Comparison of ENCODE assay signal across 15 cellular contexts in genomic region chr7:100152937-100153666, GRCh38. TPM values are rescaled to one million over a fixed set of nuclear protein-coding genes. Genes with fewer than 3 reads are reported as not detected.
DNase-seq lines count a peak whose midpoint lies in the region; ATAC-seq and TF ChIP-seq lines count a peak whose summit lies in the region.
"Had no signal": no experiment of that assay in that cellular context is flagged by ENCODE, and none has a peak within 500 bp of the region (broad histone marks: within the 10 kb centered on the region; RNA-seq: fewer than 3 reads in every experiment).

No MANE protein-coding gene starts in this region.

- H3K27ac Mint-ChIP-seq in CD4-positive, alpha-beta memory T cell = peak overlapping the region in 4 of 7 donors; percentile 61 to 84 (median 68)
- peak overlapping the region; percentile 72 for H3K27ac Mint-ChIP-seq in activated B cell treated with CpG ODN at 0.5 μM for 24 hours
- peak overlapping the region; percentile 62 for H3K27ac Mint-ChIP-seq in memory B cell

- ATAC-seq in activated B cell treated with CpG ODN at 0.5 μM for 24 hours (ENCODE audit: low read depth) = no peak
- no peak for ATAC-seq in memory B cell (ENCODE audit: low read depth)
- ATAC-seq in Right ventricle myocardium superior (ENCODE audit: poor library complexity) = no peak
- ATAC-seq in GM19397 (IDR thresholded peaks at IDR 0.05; ENCODE audit: unreplicated experiment) = no peak
- ATAC-seq: foreskin keratinocyte had no signal

- no peak for TF ChIP-seq CTCF in A673 (conservative IDR thresholded peaks at IDR 0.05; ENCODE audit: low read depth, low read length)
- no peak for TF ChIP-seq CTCF in activated B cell treated with CpG ODN at 0.5 μM for 24 hours (IDR thresholded peaks at IDR 0.05)

- H3K27ac ChIP-seq in A673 (ENCODE audit: low read depth, low read length, poor library complexity, severe bottlenecking) = no peak overlapping the region
- no peak overlapping the region for H3K27ac ChIP-seq in CD4-positive, alpha-beta memory T cell (ENCODE audit: low read depth, low read length)
- H3K27ac ChIP-seq: foreskin keratinocyte had no signal

- CTCF ChIA-PET in A673 (lab: Charles Lee) (no interaction called here), activated B cell treated with CpG ODN at 0.5 μM for 24 hours (lab: Charles Lee) (interaction anchor here (1.0 kb wide), 1 partner anchor 192 kb away, joined by 3 read pairs; no protein-coding TSS in a partner anchor)
- CTCF ChIA-PET in CD4-positive, alpha-beta memory T cell (lab: Charles Lee; ENCODE audit: partially characterized antibody) = no interaction called here

- DNase-seq in A673 (ENCODE audit: low spot score) (peak; percentile 2), activated B cell treated with CpG ODN at 0.5 μM for 24 hours (no peak), memory B cell (ENCODE audit: low spot score in 2 of 2) (no peak), posterior vena cava (ENCODE audit: low spot score) (no peak), Right ventricle myocardium superior (no peak), ACHN (no peak)
- DNase-seq in CD4-positive, alpha-beta memory T cell = no peak
- DNase-seq: activated CD4-positive, CD25-positive, alpha-beta regulatory T cell treated with anti-CD3 and anti-CD28 coated beads, Interleukin-2, amount 50 U/mL, for 72 hours; C1 segment of cervical spinal cord; cerebellar nuclear complex; DND-41; foreskin keratinocyte; NCI-H2029 had no signal

- in situ Hi-C loops in ACHN (cut with HindIII; ENCODE audit: low pct_ligation_motif_present, low pct_unique_long_range_greater_than_20kb, low sequenced_read_pairs) = no loop called here

- H3K36me3 ChIP-seq in A673 (ENCODE audit: insufficient read depth, low read length, poor library complexity, severe bottlenecking) = peaks cover 25% of the 10 kb centered on the region
- H3K36me3 ChIP-seq in CD4-positive, alpha-beta memory T cell (ENCODE audit: insufficient read depth, low read length) = peaks cover 36% of the 10 kb centered on the region

- POLR2A ChIA-PET in A673 (lab: Charles Lee; ENCODE audit: low non-redundant PET) = no interaction called here
- POLR2A ChIA-PET in CD4-positive, alpha-beta memory T cell (lab: Charles Lee; ENCODE audit: partially characterized antibody) = interaction anchor here (6.5 kb wide), 1 partner anchor 13 kb away, joined by 95 read pairs; the partner anchor contains the start of gene GAL3ST4
- POLR2A ChIA-PET in activated B cell treated with CpG ODN at 0.5 μM for 24 hours (lab: Charles Lee) = interaction anchor here (0.7 to 1.9 kb wide), 2 partner anchors 18 to 50 kb away, joined by 5 to 7 read pairs; no protein-coding TSS in a partner anchor

- no peak overlapping the region for H3K4me3 ChIP-seq in A673 (ENCODE audit: low read depth, low read length, poor library complexity, severe bottlenecking)
- no peak overlapping the region for H3K4me3 ChIP-seq in CD4-positive, alpha-beta memory T cell (ENCODE audit: low read length in 2 of 2)
- H3K4me3 ChIP-seq: suprapubic skin had no signal

- peak overlapping the region in 1 of 8 donors; percentile 15 for H3K4me3 Mint-ChIP-seq in CD4-positive, alpha-beta memory T cell
- H3K4me3 Mint-ChIP-seq in activated B cell treated with CpG ODN at 0.5 μM for 24 hours (no peak overlapping the region), memory B cell (no peak overlapping the region)

- H3K9me3 Mint-ChIP-seq in CD4-positive, alpha-beta memory T cell = peaks cover 0 to 6% (median 0%) of the 10 kb centered on the region in 8 donors
- H3K9me3 Mint-ChIP-seq in activated B cell treated with CpG ODN at 0.5 μM for 24 hours (no peaks in the 10 kb centered on the region), memory B cell (no peaks in the 10 kb centered on the region)

- H3K27me3 ChIP-seq in A673 (replicated peaks; ENCODE audit: insufficient read depth, low read depth, low read length, poor library complexity) = no peaks in the 10 kb centered on the region
- H3K27me3 ChIP-seq in CD4-positive, alpha-beta memory T cell (ENCODE audit: insufficient read depth, low read length) = no peaks in the 10 kb centered on the region
- H3K27me3 ChIP-seq: foreskin keratinocyte, suprapubic skin had no signal

- no peaks in the 10 kb centered on the region for H3K27me3 Mint-ChIP-seq in CD4-positive, alpha-beta memory T cell
- H3K27me3 Mint-ChIP-seq in activated B cell treated with CpG ODN at 0.5 μM for 24 hours (no peaks in the 10 kb centered on the region), memory B cell (no peaks in the 10 kb centered on the region)

- no TSS peak for BruUV-seq in A673 (replicated peaks; lab: Mats Ljungman, UMichigan)

- peaks cover 32 to 74% (median 54%) of the 10 kb centered on the region in 4 donors for H3K4me1 Mint-ChIP-seq in CD4-positive, alpha-beta memory T cell
- H3K4me1 Mint-ChIP-seq in activated B cell treated with CpG ODN at 0.5 μM for 24 hours (peaks cover 73% of the 10 kb centered on the region), memory B cell (peaks cover 40% of the 10 kb centered on the region)

- intact Hi-C loops in A673 (cut with micrococcal nuclease; ENCODE audit: unreplicated experiment) (no loop called here), activated B cell treated with CpG ODN at 0.5 μM for 24 hours (cut with micrococcal nuclease) (no loop called here), posterior vena cava (cut with DNase I) (no loop called here), Right ventricle myocardium superior (cut with DNase I) (no loop called here)
- intact Hi-C loops in CD4-positive, alpha-beta memory T cell (cut with micrococcal nuclease) = no loop called here

- H3K36me3 Mint-ChIP-seq in CD4-positive, alpha-beta memory T cell = peaks cover 17 to 57% of the 10 kb centered on the region in 2 donors
- H3K36me3 Mint-ChIP-seq in activated B cell treated with CpG ODN at 0.5 μM for 24 hours (ENCODE audit: low read depth) (peaks cover 62% of the 10 kb centered on the region), memory B cell (peaks cover 20% of the 10 kb centered on the region)

- H3K4me1 ChIP-seq in A673 (ENCODE audit: insufficient read depth, low read length, poor library complexity, severe bottlenecking) = peaks cover 20% of the 10 kb centered on the region
- H3K4me1 ChIP-seq in CD4-positive, alpha-beta memory T cell (ENCODE audit: insufficient read depth, low read length) = peaks cover 70% of the 10 kb centered on the region

- H3K9me3 ChIP-seq in A673 (ENCODE audit: low read depth, low read length, poor library complexity, severe bottlenecking) = no peaks in the 10 kb centered on the region
- H3K9me3 ChIP-seq in CD4-positive, alpha-beta memory T cell (ENCODE audit: control insufficient read depth in 1 of 2, low read length in 2 of 2) = no peaks in the 10 kb centered on the region
- H3K9me3 ChIP-seq: suprapubic skin had no signal

RNA-seq across cellular contexts. Expression of gene LAMTOR4, which starts 4.4 kb away (rescaled TPM):
- total RNA-seq in A673 (2021) = 84.5 and 90.4 TPM in 2 replicates
- total RNA-seq in CD4-positive, alpha-beta memory T cell = 100 to 1,000 TPM; 178 to 189 TPM
- polyA plus RNA-seq in CD4-positive, alpha-beta memory T cell = 100 to 1,000 TPM; 423 to 501 TPM
- 151 and 161 TPM in 2 replicates for total RNA-seq in activated B cell treated with CpG ODN at 0.5 μM for 24 hours
- total RNA-seq in posterior vena cava = 10 to 100 TPM; 72.6 to 91.6 TPM
- 121 TPM for total RNA-seq in Right ventricle myocardium superior

RNA-seq across cellular contexts. Expression of gene TRAPPC14, which starts 5.4 kb away (rescaled TPM):
- total RNA-seq in A673 (2021) (22.6 and 25.7 TPM in 2 replicates), activated B cell treated with CpG ODN at 0.5 μM for 24 hours (55.7 and 65.3 TPM in 2 replicates), posterior vena cava (10 to 100 TPM; 11.2 to 13.3 TPM), Right ventricle myocardium superior (7.5 TPM)
- total RNA-seq in CD4-positive, alpha-beta memory T cell = 10 to 100 TPM; 68.7 to 73.0 TPM
- polyA plus RNA-seq in CD4-positive, alpha-beta memory T cell = 1 to 10 TPM; 1.4 to 5.5 TPM

RNA-seq across cellular contexts. Expression of gene GAL3ST4, which starts 15.3 kb away (rescaled TPM):
- total RNA-seq in A673 (2021) (3.2 and 3.5 TPM in 2 replicates), activated B cell treated with CpG ODN at 0.5 μM for 24 hours (0.10 and 1.2 TPM in 2 replicates), posterior vena cava (10 to 100 TPM in 1 of 2 donors, 1 to 10 TPM in 1; 6.2 to 11.2 TPM), Right ventricle myocardium superior (1.7 TPM)
- 1 to 10 TPM; 8.0 to 8.9 TPM for total RNA-seq in CD4-positive, alpha-beta memory T cell
- 1 to 10 TPM; 2.3 to 5.0 TPM for polyA plus RNA-seq in CD4-positive, alpha-beta memory T cell

RNA-seq across cellular contexts. Expression of gene GPC2, which starts 24.1 kb away (rescaled TPM):
- total RNA-seq in A673 (2021) (23.3 and 28.4 TPM in 2 replicates), activated B cell treated with CpG ODN at 0.5 μM for 24 hours (5.0 and 5.1 TPM in 2 replicates), posterior vena cava (1 to 10 TPM in 1 of 2 donors, under 1 TPM in 1; 0.81 to 1.2 TPM), Right ventricle myocardium superior (0.13 TPM)
- total RNA-seq in CD4-positive, alpha-beta memory T cell = 10 to 100 TPM; 11.8 to 12.5 TPM
- polyA plus RNA-seq in CD4-positive, alpha-beta memory T cell = under 1 TPM in 1 of 2 donors, not detected in 1; 0.73 TPM

RNA-seq across cellular contexts. Expression of gene STAG3, which starts 24.6 kb away (rescaled TPM):
- 1.2 and 2.4 TPM in 2 replicates for total RNA-seq in A673 (2021)
- total RNA-seq in CD4-positive, alpha-beta memory T cell = 1 to 10 TPM; 6.5 to 7.7 TPM
- polyA plus RNA-seq in CD4-positive, alpha-beta memory T cell = 1 to 10 TPM; 1.6 to 3.7 TPM
- total RNA-seq in activated B cell treated with CpG ODN at 0.5 μM for 24 hours = 41.3 and 42.4 TPM in 2 replicates
- 1 to 10 TPM in 1 of 2 donors, under 1 TPM in 1; 0.52 to 1.2 TPM for total RNA-seq in posterior vena cava
- 0.94 TPM for total RNA-seq in Right ventricle myocardium superior
